Comparison of ENCODE assay signal across 20 cellular contexts in the genomic region with DNA sequence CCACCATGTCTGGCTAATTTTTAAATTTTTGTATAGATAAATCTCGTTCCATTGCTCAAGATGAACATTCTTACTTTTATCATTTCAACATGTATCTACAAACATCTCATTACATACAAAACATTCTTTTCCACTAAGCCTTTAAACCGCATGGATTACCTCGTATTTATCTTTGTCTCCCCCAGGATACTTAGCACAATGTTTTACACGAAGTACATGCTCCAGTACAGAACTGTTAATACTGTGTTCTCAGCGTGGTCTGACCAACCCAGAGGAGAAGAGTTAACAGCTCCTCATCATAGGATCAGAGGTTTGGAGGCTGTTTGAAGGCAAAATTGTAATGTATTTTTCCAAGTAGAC. TPM values are rescaled to one million over a fixed set of nuclear protein-coding genes. Genes with fewer than 3 reads are reported as not detected.
DNase-seq lines count a peak whose midpoint lies in the region; ATAC-seq and TF ChIP-seq lines count a peak whose summit lies in the region.
"Had no signal": no experiment of that assay in that cellular context is flagged by ENCODE, and none has a peak within 500 bp of the region (broad histone marks: within the 10 kb centered on the region; RNA-seq: fewer than 3 reads in every experiment).

No MANE protein-coding gene starts in this region.

- H3K36me3 ChIP-seq in testis (ENCODE audit: low read depth, missing control alignments) = no peaks in the 10 kb centered on the region
- H3K36me3 ChIP-seq: HAP-1, SJCRH30 had no signal

- peak; percentile 41 for DNase-seq in HCEC 1CT
- no peak for DNase-seq in activated B cell treated with CpG ODN at 0.5 μM for 24 hours
- no peak for DNase-seq in glutamatergic neuron
- DNase-seq in stimulated activated naive B cell treated with anti-CD40 and anti-IgM and Interleukin-4, amounts not matched to agents 10 μg/mL and 1 μg/mL and 100 μg/mL, for 72 hours = no peak
- DNase-seq in SHP77 treated with DMSO at 0.1 percent for 48 hours (lab: John Stamatoyannopoulos, UW) = no peak
- DNase-seq in testis = no peak
- no peak for DNase-seq in GM19240 (ENCODE audit: insufficient read length, low spot score)
- DNase-seq: DMS 273 treated with DMSO at 0.1 percent for 48 hours, DND-41, KBM-7, NCI-H1417 treated with DMSO at 0.1 percent for 48 hours, NCI-H1930, NCI-H524 had no signal

- no peak overlapping the region for H3K4me3 ChIP-seq in testis
- H3K4me3 ChIP-seq: A549, GM23248, HAP-1, SJCRH30 had no signal

- CTCF ChIA-PET in activated B cell treated with CpG ODN at 0.5 μM for 24 hours (lab: Charles Lee) = interaction anchor here (0.8 kb wide), 1 partner anchor 41 kb away, joined by 3 read pairs; no protein-coding TSS in a partner anchor

- H3K4me3 Mint-ChIP-seq in activated B cell treated with CpG ODN at 0.5 μM for 24 hours (no peak overlapping the region), glutamatergic neuron (ENCODE audit: unreplicated experiment) (no peak overlapping the region)
- H3K4me3 Mint-ChIP-seq in stimulated activated naive B cell treated with anti-CD40 and anti-IgM and Interleukin-4, amounts not matched to agents 10 μg/mL and 1 μg/mL and 100 μg/mL, for 72 hours = no peak overlapping the region

- H3K27ac Mint-ChIP-seq in activated B cell treated with CpG ODN at 0.5 μM for 24 hours = peak overlapping the region; percentile 50
- peak overlapping the region; percentile 41 for H3K27ac Mint-ChIP-seq in glutamatergic neuron (ENCODE audit: unreplicated experiment)
- peak overlapping the region; percentile 53 for H3K27ac Mint-ChIP-seq in stimulated activated naive B cell treated with anti-CD40 and anti-IgM and Interleukin-4, amounts not matched to agents 10 μg/mL and 1 μg/mL and 100 μg/mL, for 72 hours

- POLR2A ChIA-PET in activated B cell treated with CpG ODN at 0.5 μM for 24 hours (lab: Charles Lee) = interaction anchor here (0.6 to 1.8 kb wide), 5 partner anchors 9 to 43 kb away, joined by 3 to 7 read pairs (median 5); no protein-coding TSS in a partner anchor

- H3K27me3 Mint-ChIP-seq in activated B cell treated with CpG ODN at 0.5 μM for 24 hours (no peaks in the 10 kb centered on the region), glutamatergic neuron (ENCODE audit: unreplicated experiment) (peaks cover 5% of the 10 kb centered on the region)
- no peaks in the 10 kb centered on the region for H3K27me3 Mint-ChIP-seq in stimulated activated naive B cell treated with anti-CD40 and anti-IgM and Interleukin-4, amounts not matched to agents 10 μg/mL and 1 μg/mL and 100 μg/mL, for 72 hours

- H3K4me1 Mint-ChIP-seq in activated B cell treated with CpG ODN at 0.5 μM for 24 hours (peaks cover 84% of the 10 kb centered on the region), glutamatergic neuron (ENCODE audit: low read depth, unreplicated experiment) (peaks cover 35% of the 10 kb centered on the region)
- peaks cover 56 to 77% of the 10 kb centered on the region in 2 donors for H3K4me1 Mint-ChIP-seq in stimulated activated naive B cell treated with anti-CD40 and anti-IgM and Interleukin-4, amounts not matched to agents 10 μg/mL and 1 μg/mL and 100 μg/mL, for 72 hours

- no peak for TF ChIP-seq CTCF in activated B cell treated with CpG ODN at 0.5 μM for 24 hours (IDR thresholded peaks at IDR 0.05)
- no peak for TF ChIP-seq CTCF in glutamatergic neuron (IDR thresholded peaks at IDR 0.05; ENCODE audit: partially characterized antibody, unreplicated experiment)
- TF ChIP-seq CTCF in testis (IDR thresholded peaks at IDR 0.05) = no peak

- intact Hi-C loops in activated B cell treated with CpG ODN at 0.5 μM for 24 hours (cut with micrococcal nuclease) = no loop called here
- intact Hi-C loops in testis (cut with DNase I; ENCODE audit: low total_unique reads) = no loop called here

- no peaks in the 10 kb centered on the region for H3K9me3 ChIP-seq in testis
- H3K9me3 ChIP-seq: A549, HAP-1, SJCRH30 had no signal

- H3K36me3 Mint-ChIP-seq in activated B cell treated with CpG ODN at 0.5 μM for 24 hours (ENCODE audit: low read depth) (peaks cover 50% of the 10 kb centered on the region), glutamatergic neuron (ENCODE audit: unreplicated experiment) (no peaks in the 10 kb centered on the region)
- peaks cover 41 to 57% of the 10 kb centered on the region in 2 donors for H3K36me3 Mint-ChIP-seq in stimulated activated naive B cell treated with anti-CD40 and anti-IgM and Interleukin-4, amounts not matched to agents 10 μg/mL and 1 μg/mL and 100 μg/mL, for 72 hours

- no peak for ATAC-seq in activated B cell treated with CpG ODN at 0.5 μM for 24 hours (ENCODE audit: low read depth)
- no peak for ATAC-seq in stimulated activated naive B cell treated with anti-CD40 and anti-IgM and Interleukin-4, amounts not matched to agents 10 μg/mL and 1 μg/mL and 100 μg/mL, for 72 hours (replicated peaks)
- ATAC-seq: HepG2 had no signal

- WGBS in testis, 2 donors = 86 to 90% methylated on average over 5 of the region's 5 CpGs

- H3K4me1 ChIP-seq in testis = peaks cover 4% of the 10 kb centered on the region

- no peaks in the 10 kb centered on the region for H3K27me3 ChIP-seq in testis
- H3K27me3 ChIP-seq: SJCRH30 had no signal

- TF ChIP-seq POLR2A in testis (IDR thresholded peaks at IDR 0.05) = no peak

- no peak overlapping the region for H3K27ac ChIP-seq in testis
- H3K27ac ChIP-seq: C4-2B, GM23248, RWPE1, SJCRH30 had no signal

- peaks cover 3% of the 10 kb centered on the region for H3K9me3 Mint-ChIP-seq in activated B cell treated with CpG ODN at 0.5 μM for 24 hours
- H3K9me3 Mint-ChIP-seq in glutamatergic neuron (ENCODE audit: unreplicated experiment) = peaks cover 5% of the 10 kb centered on the region
- H3K9me3 Mint-ChIP-seq in stimulated activated naive B cell treated with anti-CD40 and anti-IgM and Interleukin-4, amounts not matched to agents 10 μg/mL and 1 μg/mL and 100 μg/mL, for 72 hours = no peaks in the 10 kb centered on the region

RNA-seq across cellular contexts. Expression of gene PIK3C2B, which starts 7.4 kb away (rescaled TPM):
- total RNA-seq in activated B cell treated with CpG ODN at 0.5 μM for 24 hours (127 and 151 TPM in 2 replicates), glutamatergic neuron (ENCODE audit: unreplicated experiment) (156 TPM), testis (10 to 100 TPM; 12.7 to 20.1 TPM)
- 7.6 TPM for polyA plus RNA-seq in testis (ENCODE audit: insufficient read depth, low read depth, low replicate concordance)

RNA-seq across cellular contexts. Expression of gene MDM4, which starts 29.0 kb away (rescaled TPM):
- 221 and 264 TPM in 2 replicates for total RNA-seq in activated B cell treated with CpG ODN at 0.5 μM for 24 hours
- total RNA-seq in glutamatergic neuron (ENCODE audit: unreplicated experiment) = 93.9 TPM
- total RNA-seq in testis = 100 to 1,000 TPM in 1 of 2 donors, 10 to 100 TPM in 1; 96.2 to 110 TPM
- polyA plus RNA-seq in testis (ENCODE audit: insufficient read depth, low read depth, low replicate concordance) = 43.3 TPM
